ENCODE assay signal across 11 cellular contexts in the genomic region with DNA sequence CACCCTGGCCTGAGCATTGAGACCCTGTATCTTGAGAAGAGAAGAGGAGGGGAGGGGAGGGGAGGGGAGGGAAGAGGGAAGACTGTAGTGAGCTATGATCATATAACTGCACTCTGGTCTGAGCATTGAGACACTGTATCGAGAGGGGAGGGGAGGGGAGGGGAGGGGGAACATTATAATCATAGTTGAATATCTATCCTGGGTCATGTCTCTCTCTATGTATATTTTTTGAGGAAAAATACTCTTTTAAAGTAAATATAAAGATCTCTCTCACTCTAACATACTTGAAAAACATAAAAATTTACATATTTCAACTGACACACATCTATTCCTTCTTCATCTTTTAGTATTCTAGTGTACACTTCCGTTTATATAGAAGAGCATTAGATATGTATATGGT.
"Had no signal": no experiment of that assay in that cellular context is flagged by ENCODE, and none has a peak within 500 bp of the region (broad histone marks: within the 10 kb centered on the region; RNA-seq: fewer than 3 reads in every experiment).

No MANE protein-coding gene starts in this region.

- H3K4me3 Mint-ChIP-seq: GM23338, H9, HFFc6 had no signal

- H3K36me3 ChIP-seq: HAP-1 had no signal

- H3K9ac ChIP-seq: GM23248 had no signal

- FAIRE-seq: H1, H54 had no signal

- H3K27ac Mint-ChIP-seq: GM23338, H9, HFFc6 had no signal

- H3K27ac ChIP-seq: GM23248 had no signal

- H3K4me3 ChIP-seq: GM23248, GM23338, HAP-1 had no signal

- H3K9me3 ChIP-seq: HAP-1 had no signal

- DNase-seq: GM23248, GOT3, H7, H9, HCEC 1CT, HFFc6 had no signal

- H2AFZ ChIP-seq: GM23248, GM23338 had no signal

- H3K4me2 ChIP-seq: GM23338 had no signal

- ATAC-seq: GM23338, HCT116 had no signal
